22 cellular contexts compared by ENCODE assay signal in genomic region chr15:27796405-27797085, GRCh38.
A peak's percentile ranks its signal among the peaks of the same experiment; 100 is the strongest.
DNase-seq lines count a peak whose midpoint lies in the region; TF ChIP-seq lines count a peak whose summit lies in the region.
"Had no signal": no experiment of that assay in that cellular context is flagged by ENCODE, and none has a peak within 500 bp of the region (broad histone marks: within the 10 kb centered on the region; RNA-seq: fewer than 3 reads in every experiment).

No MANE protein-coding gene starts in this region.

- H3K27me3 Mint-ChIP-seq in nephron progenitor cell (ENCODE audit: low read depth, poor library complexity): peaks cover 6% of the 10 kb centered on the region
- H3K27me3 Mint-ChIP-seq: activated CD8-positive, alpha-beta memory T cell treated with anti-CD3 and anti-CD28 coated beads, Interleukin-2, amount 10 ng/mL, durations not matched to agents 7 days and 5 days; activated naive CD8-positive, alpha-beta T cell treated with anti-CD3 and anti-CD28 coated beads, Interleukin-2, amount 10 ng/mL, durations not matched to agents 7 days and 5 days had no signal

- no peak for TF ChIP-seq CTCF in nephron progenitor cell (IDR thresholded peaks at IDR 0.05)

- peak overlapping the region; percentile 18 for H3K27ac Mint-ChIP-seq in nephron progenitor cell
- H3K27ac Mint-ChIP-seq: activated CD8-positive, alpha-beta memory T cell treated with anti-CD3 and anti-CD28 coated beads, Interleukin-2, amount 10 ng/mL, durations not matched to agents 7 days and 5 days; activated naive CD8-positive, alpha-beta T cell treated with anti-CD3 and anti-CD28 coated beads, Interleukin-2, amount 10 ng/mL, durations not matched to agents 7 days and 5 days; activated T-helper 2 cell treated with anti-CD3 and anti-CD28 coated beads, Interferon-gamma antibody, Interleukin-2, Interleukin-4, amounts not matched to agents 10 μg/mL and 5 μg/mL and 100 μg/mL, durations not matched to agents 14 hours and 24 hours and 36 hours had no signal

- peaks cover 3% of the 10 kb centered on the region for H3K9me3 Mint-ChIP-seq in nephron progenitor cell
- H3K9me3 Mint-ChIP-seq: activated naive CD8-positive, alpha-beta T cell treated with anti-CD3 and anti-CD28 coated beads, Interleukin-2, amount 10 ng/mL, durations not matched to agents 7 days and 5 days had no signal

- H3K4me3 Mint-ChIP-seq in nephron progenitor cell: no peak overlapping the region
- H3K4me3 Mint-ChIP-seq: activated CD8-positive, alpha-beta memory T cell treated with anti-CD3 and anti-CD28 coated beads, Interleukin-2, amount 10 ng/mL, durations not matched to agents 7 days and 5 days; activated naive CD8-positive, alpha-beta T cell treated with anti-CD3 and anti-CD28 coated beads, Interleukin-2, amount 10 ng/mL, durations not matched to agents 7 days and 5 days; brain; CD14-positive monocyte had no signal

- H3K36me3 Mint-ChIP-seq in nephron progenitor cell (ENCODE audit: low read depth): no peaks in the 10 kb centered on the region
- H3K36me3 Mint-ChIP-seq: activated CD8-positive, alpha-beta memory T cell treated with anti-CD3 and anti-CD28 coated beads, Interleukin-2, amount 10 ng/mL, durations not matched to agents 7 days and 5 days; activated naive CD8-positive, alpha-beta T cell treated with anti-CD3 and anti-CD28 coated beads, Interleukin-2, amount 10 ng/mL, durations not matched to agents 7 days and 5 days; CD14-positive monocyte had no signal

- H3K4me1 Mint-ChIP-seq in nephron progenitor cell: peaks cover 14% of the 10 kb centered on the region
- H3K4me1 Mint-ChIP-seq: activated CD8-positive, alpha-beta memory T cell treated with anti-CD3 and anti-CD28 coated beads, Interleukin-2, amount 10 ng/mL, durations not matched to agents 7 days and 5 days; activated naive CD8-positive, alpha-beta T cell treated with anti-CD3 and anti-CD28 coated beads, Interleukin-2, amount 10 ng/mL, durations not matched to agents 7 days and 5 days; CD14-positive monocyte had no signal

- DNase-seq in DMS79 (lab: John Stamatoyannopoulos, UW) (peak; percentile 82), NCI-H146 treated with DMSO at 0.1 percent for 48 hours (lab: John Stamatoyannopoulos, UW; ENCODE audit: unreplicated experiment) (peak; percentile 37), NCI-H748 (lab: John Stamatoyannopoulos, UW; ENCODE audit: unreplicated experiment) (peak; percentile 82), nephron progenitor cell (no peak), CD1c-positive myeloid dendritic cell (ENCODE audit: extremely low spot score) (no peak), activated T-cell treated with anti-CD3 and anti-CD28 coated beads for 4 hours (no peak), HuH-7.5 (ENCODE audit: low spot score) (no peak)
- DNase-seq: activated CD4-positive, alpha-beta T cell treated with anti-CD3 and anti-CD28 coated beads for 48 hours; activated CD8-positive, alpha-beta memory T cell treated with anti-CD3 and anti-CD28 coated beads, Interleukin-2, amount 10 ng/mL, durations not matched to agents 7 days and 5 days; activated naive CD8-positive, alpha-beta T cell treated with anti-CD3 and anti-CD28 coated beads, Interleukin-2, amount 10 ng/mL, durations not matched to agents 7 days and 5 days; DMS 273 treated with DMSO at 0.1 percent for 48 hours; heart left ventricle; left ventricle myocardium inferior; mucosa of descending colon; psoas muscle; SJCRH30; stimulated activated CD4-positive, alpha-beta T cell treated with anti-CD3 and anti-CD28 coated beads, Interleukin-1b, Interleukin-23, amount 100 ng/mL, for 48 hours; stimulated activated naive CD4-positive, alpha-beta T cell; T-helper 1 cell had no signal

Comparison
In these comparisons a context has a peak if more than half of its experiments do, and no peak if none do; other contexts are left out.
1. DNase-seq: peak in DMS79 (single experiment), NCI-H146 treated with DMSO at 0.1 percent for 48 hours (single experiment) and NCI-H748 (single experiment); none in nephron progenitor cell (single experiment), CD1c-positive myeloid dendritic cell (single experiment), activated T-cell treated with anti-CD3 and anti-CD28 coated beads for 4 hours (single experiment) and HuH-7.5 (single experiment).